ENCODE assay signal across 8 cellular contexts in the genomic region with DNA sequence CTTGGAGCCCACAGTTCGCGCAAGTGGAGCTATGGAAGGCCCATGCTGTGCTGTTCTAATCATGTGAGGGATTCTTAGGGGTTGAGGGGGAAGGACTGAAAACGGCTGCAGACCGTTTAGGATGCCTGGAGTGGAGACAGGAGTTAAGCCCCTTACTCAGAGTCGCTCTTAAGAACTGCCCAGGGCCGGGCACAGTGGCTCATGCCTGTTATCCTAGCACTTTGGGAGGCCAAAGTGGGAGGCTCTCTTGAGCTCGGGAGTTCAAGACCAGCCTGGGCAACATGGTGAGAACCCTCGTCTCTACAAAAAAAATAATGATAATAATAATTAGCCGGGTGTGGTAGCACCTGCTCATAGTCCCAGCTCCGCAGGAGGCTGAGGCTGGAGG. TPM values are rescaled to one million over a fixed set of nuclear protein-coding genes. Genes with fewer than 3 reads are reported as not detected.
DNase-seq lines count a peak whose midpoint lies in the region; ATAC-seq and TF ChIP-seq lines count a peak whose summit lies in the region.

No MANE protein-coding gene starts in this region.

- H3K9ac ChIP-seq in fibroblast of lung (ENCODE audit: insufficient read depth, low read length) = peak overlapping the region; percentile 99

- peaks cover 0 to 24% (median 14%) of the 10 kb centered on the region in 4 donors for H3K4me1 ChIP-seq in Peyer's patch
- H3K4me1 ChIP-seq in fibroblast of lung (ENCODE audit: control insufficient read depth, extremely low read depth, insufficient read depth, low read length) = peaks cover 11% of the 10 kb centered on the region
- no peaks in the 10 kb centered on the region for H3K4me1 ChIP-seq in prostate gland (replicated peaks)

- H3K36me3 ChIP-seq in GM06990 (ENCODE audit: control insufficient read depth, insufficient read depth, low read length) (no peaks in the 10 kb centered on the region), Peyer's patch (peaks cover 0 to under 1% (median 0%) of the 10 kb centered on the region in 3 donors), fibroblast of lung (ENCODE audit: control insufficient read depth, insufficient read depth, low read length) (no peaks in the 10 kb centered on the region), prostate gland (no peaks in the 10 kb centered on the region)

- H3K4me2 ChIP-seq in fibroblast of lung (ENCODE audit: extremely low read depth, insufficient read depth, low read length) = peak overlapping the region; percentile 68

- H3K4me3 ChIP-seq in GM06990 (replicated peaks; ENCODE audit: low read depth, low read length) (peak overlapping the region; percentile 81), Peyer's patch (peak overlapping the region; percentile 69 to 95 (median 92)), fibroblast of lung (replicated peaks in 1 of 4; ENCODE audit: control extremely low read depth in 1 of 4, insufficient read depth in 1 of 4, low read depth in 3 of 4, low read length in 4 of 4) (peak overlapping the region; percentile 84 to 91 (median 86)), prostate gland (peak overlapping the region; percentile 51 to 77)

- no peaks in the 10 kb centered on the region for H4K20me1 ChIP-seq in fibroblast of lung (ENCODE audit: control insufficient read depth, extremely low read depth, insufficient read depth, low read length)

- H3K79me2 ChIP-seq in fibroblast of lung (ENCODE audit: control insufficient read depth, insufficient read depth, low read length) = peaks cover 29% of the 10 kb centered on the region

- H3K9me3 ChIP-seq in Peyer's patch = no peaks in the 10 kb centered on the region
- no peaks in the 10 kb centered on the region for H3K9me3 ChIP-seq in fibroblast of lung (ENCODE audit: control insufficient read depth, insufficient read depth, low read depth, low read length)
- H3K9me3 ChIP-seq in prostate gland = no peaks in the 10 kb centered on the region

- H3K27ac ChIP-seq in Peyer's patch (peak overlapping the region; percentile 99 to 100 (median 100)), fibroblast of lung (ENCODE audit: insufficient read depth, low read length) (peak overlapping the region; percentile 99), prostate gland (peak overlapping the region; percentile 95 to 99)

- ATAC-seq in HG02759 (IDR thresholded peaks at IDR 0.05; ENCODE audit: unreplicated experiment) (no peak), HG03135 (IDR thresholded peaks at IDR 0.05; ENCODE audit: unreplicated experiment) (no peak)

- no peak for TF ChIP-seq CTCF in GM06990 (IDR thresholded peaks at IDR 0.05; ENCODE audit: insufficient read depth, low read length, poor library complexity, severe bottlenecking)
- no peak for TF ChIP-seq CTCF in Peyer's patch (IDR thresholded peaks at IDR 0.05)
- TF ChIP-seq CTCF in fibroblast of lung (conservative IDR thresholded peaks at IDR 0.05 in 1 of 2, IDR thresholded peaks at IDR 0.05 in 1 of 2; ENCODE audit: low read depth in 1 of 2, low read length in 2 of 2) = no peak
- no peak for TF ChIP-seq CTCF in prostate gland (IDR thresholded peaks at IDR 0.05)

- intact Hi-C loops in prostate gland (cut with DNase I) = no loop called here

- TF ChIP-seq POLR2A in Peyer's patch (IDR thresholded peaks at IDR 0.05) = peak in 1 of 2 donors; percentile 15
- no peak for TF ChIP-seq POLR2A in prostate gland (IDR thresholded peaks at IDR 0.05)

- DNase-seq in GM06990 (ENCODE audit: extremely low read depth, insufficient read length) (no peak), Peyer's patch (peak in 1 of 3 donors; percentile 46), fibroblast of lung (ENCODE audit: low read depth in 2 of 2) (no peak), prostate gland (ENCODE audit: low spot score) (no peak), SW480 (ENCODE audit: low spot score) (no peak), hypothalamus (lab: John Stamatoyannopoulos, UW) (no peak)

- H3K27me3 ChIP-seq in GM06990 (replicated peaks; ENCODE audit: control insufficient read depth, insufficient read depth, low read length) (no peaks in the 10 kb centered on the region), Peyer's patch (no peaks in the 10 kb centered on the region), fibroblast of lung (ENCODE audit: control insufficient read depth, insufficient read depth, low read length) (no peaks in the 10 kb centered on the region), prostate gland (replicated peaks; ENCODE audit: insufficient read depth) (no peaks in the 10 kb centered on the region)

- 13% methylated on average over 9 of the region's 10 CpGs for WGBS in prostate gland

- peak overlapping the region; percentile 52 for H2AFZ ChIP-seq in fibroblast of lung (ENCODE audit: low read length)

RNA-seq across cellular contexts. Expression of a gene that starts 1.1 kb away (rescaled TPM):
- total RNA-seq in Peyer's patch (10 to 100 TPM; 48.4 to 64.4 (median 60.5) TPM), fibroblast of lung (11.6 and 15.5 TPM in 2 replicates), prostate gland (10 to 100 TPM; 44.2 to 63.1 TPM)
- 10.3 and 13.8 TPM in 2 replicates for polyA plus RNA-seq in fibroblast of lung
- 8.4 and 11.0 TPM in 2 replicates for polyA plus RNA-seq in fibroblast of lung (2012)
- polyA minus RNA-seq in fibroblast of lung (ENCODE audit: low replicate concordance) = 25.9 and 49.4 TPM in 2 replicates

RNA-seq across cellular contexts. Expression of a gene that starts 13.4 kb away (rescaled TPM):
- 10 to 100 TPM; 19.0 to 60.6 (median 51.5) TPM for total RNA-seq in Peyer's patch
- 19.8 and 20.3 TPM in 2 replicates for total RNA-seq in fibroblast of lung
- 17.5 and 17.9 TPM in 2 replicates for polyA plus RNA-seq in fibroblast of lung
- polyA plus RNA-seq in fibroblast of lung (2012) = 20.3 and 22.0 TPM in 2 replicates
- 21.1 and 22.9 TPM in 2 replicates for polyA minus RNA-seq in fibroblast of lung (ENCODE audit: low replicate concordance)
- 10 to 100 TPM; 23.3 to 35.3 TPM for total RNA-seq in prostate gland

RNA-seq across cellular contexts. Expression of a gene that starts 19.7 kb away (rescaled TPM):
- total RNA-seq in Peyer's patch = 100 to 1,000 TPM in 2 of 4 donors, 10 to 100 TPM in 2; 46.2 to 128 (median 104) TPM
- 16.2 and 16.7 TPM in 2 replicates for total RNA-seq in fibroblast of lung
- 7.6 and 9.3 TPM in 2 replicates for polyA plus RNA-seq in fibroblast of lung
- polyA plus RNA-seq in fibroblast of lung (2012) = 7.5 and 10.6 TPM in 2 replicates
- polyA minus RNA-seq in fibroblast of lung (ENCODE audit: low replicate concordance) = 2.8 and 9.0 TPM in 2 replicates
- 10 to 100 TPM; 65.0 to 99.7 TPM for total RNA-seq in prostate gland
